21 cellular contexts compared by ENCODE assay signal in the genomic region with DNA sequence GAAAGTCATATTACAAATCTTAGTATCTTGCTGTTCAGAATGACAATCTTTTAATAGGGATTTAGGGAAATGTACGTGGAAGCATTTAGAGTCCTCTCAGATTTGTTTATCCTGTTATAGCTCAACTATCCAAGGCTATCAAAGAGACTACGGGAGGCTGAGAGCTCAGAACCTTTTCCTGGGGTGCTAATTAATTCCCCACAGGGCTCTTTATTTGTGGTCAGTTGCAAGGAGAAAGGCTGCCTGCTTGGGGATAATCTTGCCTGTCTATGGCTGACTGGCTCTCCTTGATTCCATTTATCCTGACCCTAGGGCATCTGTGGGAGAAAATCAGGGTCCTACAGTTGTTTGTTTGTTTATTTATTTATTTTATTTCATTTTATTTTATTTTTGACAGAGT. TPM values are rescaled to one million over a fixed set of nuclear protein-coding genes. Genes with fewer than 3 reads are reported as not detected.
DNase-seq lines count a peak whose midpoint lies in the region; ATAC-seq, FAIRE-seq and TF ChIP-seq lines count a peak whose summit lies in the region.
"Had no signal": no experiment of that assay in that cellular context is flagged by ENCODE, and none has a peak within 500 bp of the region (broad histone marks: within the 10 kb centered on the region; RNA-seq: fewer than 3 reads in every experiment).

No MANE protein-coding gene starts in this region.

- H3K27me3 ChIP-seq in GM23338 (ENCODE audit: insufficient read depth) = no peaks in the 10 kb centered on the region
- H3K27me3 ChIP-seq in H1 (replicated peaks in 1 of 4; ENCODE audit: control insufficient read depth in 3 of 4, extremely low read depth in 1 of 4, insufficient read depth in 3 of 4, low read length in 3 of 4) = no peaks in the 10 kb centered on the region
- no peaks in the 10 kb centered on the region for H3K27me3 ChIP-seq in aorta (ENCODE audit: control insufficient read depth in 1 of 2, insufficient read depth in 2 of 2, low read length in 1 of 2)
- H3K27me3 ChIP-seq: BLaER1 had no signal

- no peak overlapping the region for H4K91ac ChIP-seq in H1 (replicated peaks; ENCODE audit: insufficient read length, low read length)

- no peaks in the 10 kb centered on the region for H3K79me2 ChIP-seq in GM23338 (replicated peaks; ENCODE audit: insufficient read depth)
- no peaks in the 10 kb centered on the region for H3K79me2 ChIP-seq in H1 (ENCODE audit: control insufficient read depth in 1 of 2, insufficient read depth in 2 of 2, low read length in 2 of 2)

- H3K36me3 Mint-ChIP-seq in GM23338 (ENCODE audit: low read depth) = peaks cover 15% of the 10 kb centered on the region
- H3K36me3 Mint-ChIP-seq in activated T-cell treated with anti-CD3 and anti-CD28 coated beads, Interleukin-2, amount 50 U/mL, for 4 hours (ENCODE audit: insufficient read depth) = peaks cover 12% of the 10 kb centered on the region

- H2BK5ac ChIP-seq in H1 (ENCODE audit: low read depth, low read length) = no peak overlapping the region

- H3K79me1 ChIP-seq in H1 (ENCODE audit: low read depth, low read length) = no peaks in the 10 kb centered on the region

- H3K4me3 ChIP-seq in GM23338 (no peak overlapping the region), H1 (ENCODE audit: extremely low read depth in 1 of 4, insufficient read depth in 2 of 4, low read depth in 3 of 4, low read length in 4 of 4) (no peak overlapping the region), aorta (ENCODE audit: low read length in 2 of 2) (no peak overlapping the region)
- H3K4me3 ChIP-seq: BLaER1, GM12878 had no signal

- peaks cover 7% of the 10 kb centered on the region for H3K4me1 Mint-ChIP-seq in GM23338
- no peaks in the 10 kb centered on the region for H3K4me1 Mint-ChIP-seq in activated T-cell treated with anti-CD3 and anti-CD28 coated beads, Interleukin-2, amount 50 U/mL, for 4 hours (ENCODE audit: low read depth)
- H3K4me1 Mint-ChIP-seq: B cell; CD4-positive, CD25-positive, alpha-beta regulatory T cell had no signal

- H2BK12ac ChIP-seq in H1 (ENCODE audit: low read depth, low read length) = no peak overlapping the region

- H4K5ac ChIP-seq in H1 (ENCODE audit: insufficient read length, low read depth, low read length) = no peak overlapping the region

- H3K36me3 ChIP-seq in GM23338 (ENCODE audit: insufficient read depth) = no peaks in the 10 kb centered on the region; the same call in 1 of the 2 replicates
- H3K36me3 ChIP-seq in H1 (ENCODE audit: control insufficient read depth in 2 of 4, insufficient read depth in 4 of 4, low read length in 3 of 4) = no peaks in the 10 kb centered on the region
- no peaks in the 10 kb centered on the region for H3K36me3 ChIP-seq in aorta (ENCODE audit: control insufficient read depth in 1 of 2, insufficient read depth in 2 of 2, low read length in 1 of 2)
- H3K36me3 ChIP-seq: BLaER1 had no signal

- CTCF ChIA-PET in H1 (lab: Charles Lee; ENCODE audit: partially characterized antibody) = interaction anchor here (1.0 to 2.3 kb wide), 3 partner anchors 11 to 47 kb away, joined by 3 to 9 read pairs (median 6); no protein-coding TSS in a partner anchor

- H3K18ac ChIP-seq in H1 (ENCODE audit: extremely low read depth, low read length) = no peak overlapping the region

- POLR2A ChIA-PET in H1 (lab: Charles Lee; ENCODE audit: partially characterized antibody) = interaction anchor here (1.8 to 2.2 kb wide), 2 partner anchors 12 to 28 kb away, joined by 6 to 9 read pairs; partner anchors contain the start of gene RPS23

- H3K23ac ChIP-seq in H1 (ENCODE audit: insufficient read length) = no peak overlapping the region

- no peaks in the 10 kb centered on the region for H3F3A ChIP-seq in GM23338 (replicated peaks; ENCODE audit: low read depth)

- no peak for TF ChIP-seq POLR2A in H1 (IDR thresholded peaks at IDR 0.05; ENCODE audit: control extremely low read depth in 1 of 2, low read depth in 2 of 2, low read length in 2 of 2)

- H3K9me2 ChIP-seq in GM23338 (ENCODE audit: insufficient read depth) = no peaks in the 10 kb centered on the region

- no peak overlapping the region for H4K8ac ChIP-seq in H1 (ENCODE audit: extremely low read depth, insufficient read depth, low read length)

- no peak overlapping the region for H3K4me3 Mint-ChIP-seq in GM23338
- H3K4me3 Mint-ChIP-seq in activated T-cell treated with anti-CD3 and anti-CD28 coated beads, Interleukin-2, amount 50 U/mL, for 4 hours = no peak overlapping the region
- H3K4me3 Mint-ChIP-seq: B cell; CD4-positive, CD25-positive, alpha-beta regulatory T cell; CD8-positive, alpha-beta T cell; H9 had no signal

- no peak overlapping the region for H2AK5ac ChIP-seq in H1 (ENCODE audit: low read depth, low read length)

- no peak for TF ChIP-seq EP300 in H1 (IDR thresholded peaks at IDR 0.05; ENCODE audit: borderline replicate concordance in 1 of 2, low read depth in 2 of 2, low read length in 2 of 2)

- H2AFZ ChIP-seq in GM23338 = no peak overlapping the region
- H2AFZ ChIP-seq in H1 (ENCODE audit: low read length) = no peak overlapping the region

- FAIRE-seq in H1 (lab: Jason Lieb, UNC) = no peak
- FAIRE-seq: A204.1, G401.6, GM12878 had no signal

- H3K9me3 Mint-ChIP-seq in GM23338 = peaks cover 10% of the 10 kb centered on the region
- H3K9me3 Mint-ChIP-seq in activated T-cell treated with anti-CD3 and anti-CD28 coated beads, Interleukin-2, amount 50 U/mL, for 4 hours = peaks cover 6% of the 10 kb centered on the region

- no peak overlapping the region for H3K56ac ChIP-seq in H1 (replicated peaks; ENCODE audit: insufficient read length, low read depth, low read length)

- WGBS in H1 (ENCODE audit: extremely low coverage in 1 of 2, insufficient coverage in 1 of 2, insufficient read length in 1 of 2, insufficient replicate concordance in 2 of 2, low coverage in 1 of 2, low lambda C conversion rate in 2 of 2, missing lambda C conversion rate in 1 of 2), 2 experiments = 71% methylated on average over 2 of the region's 2 CpGs; no CpG with 5 or more reads in 1 of the 2 experiments
- WGBS in aorta, 2 donors = 10 to 26% methylated on average over 2 of the region's 2 CpGs

- DNase-seq in GM23338 (ENCODE audit: low spot score) (no peak), NCI-H82 treated with DMSO at 0.1 percent for 48 hours (lab: John Stamatoyannopoulos, UW; ENCODE audit: unreplicated experiment) (peak; percentile 22), H1 (ENCODE audit: low read depth in 1 of 2, low spot score in 2 of 2) (no peak), aorta (no peak)
- DNase-seq in activated T-cell treated with anti-CD3 and anti-CD28 coated beads, Interleukin-2, amount 50 U/mL, for 4 hours = no peak
- DNase-seq: Caco-2; CD4-positive, CD25-positive, alpha-beta regulatory T cell; CD8-positive, alpha-beta T cell; DMS153; DND-41; H9 had no signal

- ATAC-seq in GM23338 (peak; percentile 73), aorta (ENCODE audit: low FRiP score) (no peak), SK-N-SH treated with all-trans-retinoic acid at 6 μM for 48 hours (no peak), GM18909 (IDR thresholded peaks at IDR 0.05; ENCODE audit: poor library complexity, unreplicated experiment) (no peak)
- no peak for ATAC-seq in activated T-cell treated with anti-CD3 and anti-CD28 coated beads, Interleukin-2, amount 50 U/mL, for 4 hours
- ATAC-seq: CD8-positive, alpha-beta T cell; GM12878; HCT116 had no signal

- H2BK15ac ChIP-seq in H1 (ENCODE audit: low read length) = no peak overlapping the region

- TF ChIP-seq CTCF in GM23338 (conservative IDR thresholded peaks at IDR 0.05; ENCODE audit: low read depth in 2 of 2) (no peak), H1 (IDR thresholded peaks at IDR 0.05; ENCODE audit: control extremely low read depth in 1 of 3, insufficient read depth in 1 of 3, low read depth in 1 of 3, low read length in 3 of 3) (no peak)

- H3K9ac ChIP-seq in H1 (replicated peaks in 1 of 4; ENCODE audit: extremely low read depth in 1 of 4, low read depth in 3 of 4, low read length in 3 of 4) = no peak overlapping the region
- H3K9ac ChIP-seq: BLaER1 had no signal

- no peaks in the 10 kb centered on the region for H3K23me2 ChIP-seq in H1 (ENCODE audit: low read depth, low read length)

- H3K27ac ChIP-seq in GM23338 (ENCODE audit: low read depth) = no peak overlapping the region
- H3K27ac ChIP-seq in H1 (ENCODE audit: low read depth, low read length) = no peak overlapping the region
- peak overlapping the region; percentile 28 to 36 for H3K27ac ChIP-seq in aorta (ENCODE audit: low read depth in 1 of 2, low read length in 2 of 2)
- H3K27ac ChIP-seq: 22Rv1, BLaER1, C4-2B had no signal

- H2BK20ac ChIP-seq in H1 (ENCODE audit: low read length) = no peak overlapping the region

- H3K4me2 ChIP-seq in GM23338 (no peak overlapping the region), H1 (ENCODE audit: insufficient read depth in 1 of 2, low read depth in 2 of 2, low read length in 2 of 2) (no peak overlapping the region)
- H3K4me2 ChIP-seq: BLaER1 had no signal

- H4K20me1 ChIP-seq in GM23338 (replicated peaks; ENCODE audit: insufficient read depth) (no peaks in the 10 kb centered on the region), H1 (replicated peaks in 1 of 2; ENCODE audit: control insufficient read depth in 1 of 2, insufficient read depth in 2 of 2, low read length in 2 of 2) (no peaks in the 10 kb centered on the region)
- H4K20me1 ChIP-seq: BLaER1 had no signal

- no peak overlapping the region for H3K27ac Mint-ChIP-seq in GM23338
- H3K27ac Mint-ChIP-seq: B cell; CD4-positive, CD25-positive, alpha-beta regulatory T cell; CD8-positive, alpha-beta T cell had no signal

- no peak overlapping the region for H2BK120ac ChIP-seq in H1 (replicated peaks; ENCODE audit: low read depth, low read length)

- H3K9me3 ChIP-seq in H1 (ENCODE audit: insufficient read depth in 2 of 2, low read depth in 1 of 2, low read length in 1 of 2) (peaks cover 2 to 4% of the 10 kb centered on the region in 2 experiments; a peak in 1 of 4 replicates), aorta (ENCODE audit: control insufficient read depth, low read length) (no peaks in the 10 kb centered on the region)
- H3K9me3 ChIP-seq: Caco-2 had no signal

- H3K4ac ChIP-seq in H1 (replicated peaks; ENCODE audit: insufficient read length, low read depth, low read length) = no peak overlapping the region

- TF ChIP-seq RAD21 in H1 (IDR thresholded peaks at IDR 0.05 in 1 of 2, conservative IDR thresholded peaks at IDR 0.05 in 1 of 2; ENCODE audit: low read depth in 2 of 2, low read length in 2 of 2) = no peak

- no peak overlapping the region for H3K14ac ChIP-seq in H1 (ENCODE audit: insufficient read length)

- H3K4me1 ChIP-seq in GM23338 (ENCODE audit: insufficient read depth) = no peaks in the 10 kb centered on the region
- no peaks in the 10 kb centered on the region for H3K4me1 ChIP-seq in H1 (replicated peaks in 1 of 4; ENCODE audit: control insufficient read depth in 3 of 4, insufficient read depth in 4 of 4, low read length in 3 of 4)
- H3K4me1 ChIP-seq in aorta (ENCODE audit: control insufficient read depth in 1 of 2, insufficient read depth in 2 of 2, low read length in 2 of 2) = peaks cover 0 to 2% of the 10 kb centered on the region in 2 donors
- H3K4me1 ChIP-seq: BLaER1, Caco-2 had no signal

- intact Hi-C loops in aorta (cut with DNase I) = no loop called here

- peaks cover 3% of the 10 kb centered on the region for H3K27me3 Mint-ChIP-seq in GM23338 (ENCODE audit: insufficient read depth, low read depth, poor library complexity)
- H3K27me3 Mint-ChIP-seq in activated T-cell treated with anti-CD3 and anti-CD28 coated beads, Interleukin-2, amount 50 U/mL, for 4 hours (ENCODE audit: low read depth) = no peaks in the 10 kb centered on the region
- H3K27me3 Mint-ChIP-seq: B cell; CD4-positive, CD25-positive, alpha-beta regulatory T cell had no signal

RNA-seq across cellular contexts. Expression of gene RPS23, which starts 28.0 kb away (rescaled TPM):
- total RNA-seq in GM23338 (2014; rRNA removed; shearing (Covaris generic)) = 1,580 and 2,261 TPM in 2 replicates
- polyA plus RNA-seq in GM23338 (2016; fragmentation: Nextera tagmentation; extraction: Ambion mirVana) = 3,526 and 3,589 TPM in 2 replicates
- total RNA-seq in H1 (2021; fragmentation: NEBNext Ultra II Directional; extraction: Animal tissue kit (Norgen Biotek cat#: 25700)) = 2,559 and 2,561 TPM in 2 replicates
- polyA plus RNA-seq in H1 (2011; rRNA removed) = 2,869 and 4,867 TPM in 2 replicates
- 6,096 TPM for polyA plus RNA-seq in H1 (2011; cell fraction: cytosol; rRNA removed)
- 1,659 TPM for polyA plus RNA-seq in H1 (2011; cell fraction: nucleus; rRNA removed)
- 4,061 to 6,536 TPM (median 5,485 TPM) in 4 replicates for polyA plus RNA-seq in H1 (2012, experiment 1 of 2)
- polyA plus RNA-seq in H1 (2012, experiment 2 of 2) = 4,122 TPM
- polyA plus RNA-seq in H1 (2013, experiment 1 of 2) = 3,517 TPM
- 3,428 TPM for polyA plus RNA-seq in H1 (2013, experiment 2 of 2)
- 1,403 and 1,559 TPM in 2 replicates for polyA minus RNA-seq in H1 (2011; rRNA and poly(A)+ RNA removed)
- polyA minus RNA-seq in H1 (2011; cell fraction: cytosol; rRNA and poly(A)+ RNA removed) = 652 TPM
- 457 TPM for polyA minus RNA-seq in H1 (2011; cell fraction: nucleus; rRNA and poly(A)+ RNA removed)
- total RNA-seq in aorta = 1,000 to 10,000 TPM; 1,494 to 1,499 TPM
- 1,000 to 10,000 TPM; 4,681 to 7,405 TPM for polyA plus RNA-seq in aorta
- 1,000 to 10,000 TPM; 2,570 to 2,655 (median 2,586) TPM for total RNA-seq in activated T-cell treated with anti-CD3 and anti-CD28 coated beads, Interleukin-2, amount 50 U/mL, for 4 hours

Comparison
In these comparisons a context has a peak if more than half of its experiments do, and no peak if none do; other contexts are left out.
1. H3K27ac ChIP-seq: peak in aorta (2 of 2); none in GM23338 (single experiment) and H1 (single experiment).